1 cellular context compared by ENCODE assay signal in genomic region chr4:142348489-142349076, GRCh38.
TF ChIP-seq lines count a peak whose summit lies in the region.

No MANE protein-coding gene starts in this region.

TF ChIP-seq in HEK293, 187 proteins besides CTCF, POLR2A, EP300 and RAD21 (continued from another document):
- peak; percentile 47 for TF ChIP-seq ZNF335 (tag by site-specific recombination; conservative IDR thresholded peaks at IDR 0.05)
- TF ChIP-seq TRIM28 (IDR thresholded peaks at IDR 0.05; ENCODE audit: borderline replicate concordance, low read length) = peak; percentile 25; the same call in 1 of the 2 replicates
- 0 out of 2 replicates have a peak, but pooled peaks have one; percentile 10 for TF ChIP-seq OSR2 (tag by site-specific recombination; IDR thresholded peaks at IDR 0.05)
- no peak for TF ChIP-seq ZNF677 (tag by site-specific recombination; IDR thresholded peaks at IDR 0.05)
- TF ChIP-seq ZNF223 (tag by site-specific recombination; IDR thresholded peaks at IDR 0.05) = no peak
- no peak for TF ChIP-seq IKZF3 (tag by site-specific recombination; IDR thresholded peaks at IDR 0.05)
